In genomic region chr4:145823743-145824142, GRCh38 we compare ENCODE assay signal across 23 cellular contexts.
DNase-seq lines count a peak whose midpoint lies in the region; ATAC-seq and TF ChIP-seq lines count a peak whose summit lies in the region.
"Had no signal": no experiment of that assay in that cellular context is flagged by ENCODE, and none has a peak within 500 bp of the region (broad histone marks: within the 10 kb centered on the region; RNA-seq: fewer than 3 reads in every experiment).

No MANE protein-coding gene starts in this region.

- no peaks in the 10 kb centered on the region for H3K27me3 ChIP-seq in GM23338 (ENCODE audit: insufficient read depth)
- H3K27me3 ChIP-seq in effector memory CD4-positive, alpha-beta T cell (replicated peaks; ENCODE audit: control insufficient read depth, insufficient read depth, low read length, poor library complexity, severe bottlenecking) = no peaks in the 10 kb centered on the region
- H3K27me3 ChIP-seq: spleen, uterus had no signal

- H3K4me1 ChIP-seq in GM23338 (ENCODE audit: insufficient read depth) = peaks cover 36% of the 10 kb centered on the region
- H3K4me1 ChIP-seq in effector memory CD4-positive, alpha-beta T cell (ENCODE audit: control insufficient read depth, insufficient read depth, low read length, poor library complexity, severe bottlenecking) = no peaks in the 10 kb centered on the region
- H3K4me1 ChIP-seq: uterus had no signal

- ATAC-seq in activated CD4-positive, alpha-beta T cell treated with anti-CD3 and anti-CD28 coated beads for 36 hours = no peak
- ATAC-seq in GM23338 (no peak), HG03280 (IDR thresholded peaks at IDR 0.05; ENCODE audit: unreplicated experiment) (no peak)
- ATAC-seq: effector memory CD8-positive, alpha-beta T cell; left colon; Right ventricle myocardium inferior had no signal

- peak overlapping the region; percentile 3 for H3K27ac Mint-ChIP-seq in activated CD4-positive, alpha-beta T cell treated with anti-CD3 and anti-CD28 coated beads for 36 hours
- H3K27ac Mint-ChIP-seq in GM23338 (peak overlapping the region; percentile 31), neural crest cell (ENCODE audit: unreplicated experiment) (peak overlapping the region; percentile 25)
- H3K27ac Mint-ChIP-seq: activated naive CD4-positive, alpha-beta T cell treated with anti-CD3 and anti-CD28 coated beads for 36 hours; effector memory CD8-positive, alpha-beta T cell had no signal

- H3K36me3 Mint-ChIP-seq in activated CD4-positive, alpha-beta T cell treated with anti-CD3 and anti-CD28 coated beads for 36 hours (ENCODE audit: low read depth) = peaks cover 67% of the 10 kb centered on the region
- peaks cover 50% of the 10 kb centered on the region for H3K36me3 Mint-ChIP-seq in GM23338 (ENCODE audit: low read depth)
- H3K36me3 Mint-ChIP-seq in neural crest cell (ENCODE audit: low read depth) = peaks cover 9% of the 10 kb centered on the region

- H3F3A ChIP-seq in GM23338 (replicated peaks; ENCODE audit: low read depth) = no peaks in the 10 kb centered on the region; the same call in 1 of the 2 replicates

- no peak overlapping the region for H3K4me3 ChIP-seq in GM23338
- H3K4me3 ChIP-seq in effector memory CD4-positive, alpha-beta T cell (ENCODE audit: insufficient read depth, low read depth, low read length, poor library complexity, severe bottlenecking) = no peak overlapping the region
- H3K4me3 ChIP-seq: spleen, uterus had no signal

- no peaks in the 10 kb centered on the region; the same call in 1 of the 2 replicates for H3K9me2 ChIP-seq in GM23338 (ENCODE audit: insufficient read depth)

- CTCF ChIA-PET in activated CD4-positive, alpha-beta T cell treated with anti-CD3 and anti-CD28 coated beads for 36 hours (lab: Charles Lee) = interaction anchor here (0.6 kb wide), 1 partner anchor 1122 kb away, joined by 3 read pairs; the partner anchor contains the start of gene TTC29

- no peak overlapping the region for H2AFZ ChIP-seq in GM23338

- TF ChIP-seq CTCF in GM23338 (conservative IDR thresholded peaks at IDR 0.05; ENCODE audit: low read depth in 2 of 2) (no peak), neural crest cell (conservative IDR thresholded peaks at IDR 0.05) (no peak)

- H3K27ac ChIP-seq in GM23338 (ENCODE audit: low read depth) = no peak overlapping the region; the same call in 1 of the 2 replicates
- H3K27ac ChIP-seq in effector memory CD4-positive, alpha-beta T cell (ENCODE audit: insufficient read depth, low read length, poor library complexity, severe bottlenecking) = no peak overlapping the region
- H3K27ac ChIP-seq: C4-2B, spleen, uterus had no signal

- DNase-seq in activated CD4-positive, alpha-beta T cell treated with anti-CD3 and anti-CD28 coated beads for 36 hours = no peak
- no peak for DNase-seq in activated CD4-positive, alpha-beta T cell treated with anti-CD3 and anti-CD28 coated beads for 1 hour
- DNase-seq in GM23338 (ENCODE audit: low spot score) (no peak), NCI-H2171 (lab: John Stamatoyannopoulos, UW) (peak; percentile 75), neural crest cell (ENCODE audit: low read depth, low spot score) (no peak)
- no peak for DNase-seq in effector memory CD4-positive, alpha-beta T cell
- no peak for DNase-seq in stimulated activated CD4-positive, alpha-beta T cell treated with anti-CD3 and anti-CD28 coated beads, Interleukin-4, amount 100 ng/mL, for 1 hour
- DNase-seq: activated CD4-positive, alpha-beta T cell treated with anti-CD3 and anti-CD28 coated beads, Interleukin-2, amount 50 U/mL, for 4 hours; activated naive CD4-positive, alpha-beta T cell treated with anti-CD3 and anti-CD28 coated beads for 36 hours; cerebellar nuclear complex; DMS153; effector memory CD8-positive, alpha-beta T cell; GDM1; KG1; left colon; NCI-H1930; NCI-H510A; spleen; uterus had no signal

- H4K20me1 ChIP-seq in GM23338 (replicated peaks; ENCODE audit: insufficient read depth) = no peaks in the 10 kb centered on the region

- peaks cover 16% of the 10 kb centered on the region for H3K4me1 Mint-ChIP-seq in activated CD4-positive, alpha-beta T cell treated with anti-CD3 and anti-CD28 coated beads for 36 hours
- peaks cover 60% of the 10 kb centered on the region for H3K4me1 Mint-ChIP-seq in GM23338
- H3K4me1 Mint-ChIP-seq in neural crest cell = peaks cover 25% of the 10 kb centered on the region

- POLR2A ChIA-PET in activated CD4-positive, alpha-beta T cell treated with anti-CD3 and anti-CD28 coated beads for 36 hours (lab: Charles Lee) = no interaction called here

- H3K9me3 Mint-ChIP-seq in activated CD4-positive, alpha-beta T cell treated with anti-CD3 and anti-CD28 coated beads for 36 hours (ENCODE audit: low read depth) = no peaks in the 10 kb centered on the region
- H3K9me3 Mint-ChIP-seq in GM23338 (no peaks in the 10 kb centered on the region), neural crest cell (no peaks in the 10 kb centered on the region)
- H3K9me3 Mint-ChIP-seq: activated naive CD4-positive, alpha-beta T cell treated with anti-CD3 and anti-CD28 coated beads for 36 hours; effector memory CD8-positive, alpha-beta T cell; mesothelial cell of epicardium had no signal

- H3K79me2 ChIP-seq in GM23338 (replicated peaks; ENCODE audit: insufficient read depth) = peaks cover 2% of the 10 kb centered on the region; the same call in 1 of the 2 replicates

- H3K27me3 Mint-ChIP-seq in activated CD4-positive, alpha-beta T cell treated with anti-CD3 and anti-CD28 coated beads for 36 hours = no peaks in the 10 kb centered on the region
- peaks cover 9% of the 10 kb centered on the region for H3K27me3 Mint-ChIP-seq in GM23338 (ENCODE audit: insufficient read depth, low read depth, poor library complexity)
- no peaks in the 10 kb centered on the region for H3K27me3 Mint-ChIP-seq in neural crest cell (ENCODE audit: low read depth)
- H3K27me3 Mint-ChIP-seq: effector memory CD8-positive, alpha-beta T cell had no signal

- H3K36me3 ChIP-seq in GM23338 (ENCODE audit: insufficient read depth) = no peaks in the 10 kb centered on the region
- no peaks in the 10 kb centered on the region for H3K36me3 ChIP-seq in effector memory CD4-positive, alpha-beta T cell (ENCODE audit: control insufficient read depth, insufficient read depth, low read length)
- H3K36me3 ChIP-seq: uterus had no signal

- no peaks in the 10 kb centered on the region for H3K9me3 ChIP-seq in effector memory CD4-positive, alpha-beta T cell (ENCODE audit: control insufficient read depth, low read length)
- H3K9me3 ChIP-seq: spleen, uterus had no signal

- intact Hi-C loops in activated CD4-positive, alpha-beta T cell treated with anti-CD3 and anti-CD28 coated beads for 36 hours (cut with DNase I, micrococcal nuclease) = loop anchor here in 1 of 2 experiments (10.0 kb wide), 1 partner anchor 519 kb away; no protein-coding TSS in a partner anchor

- 0 out of 2 replicates have a peak overlapping the region, but pooled peaks have one; percentile 22 for H3K4me2 ChIP-seq in GM23338

- no peak overlapping the region for H3K4me3 Mint-ChIP-seq in activated CD4-positive, alpha-beta T cell treated with anti-CD3 and anti-CD28 coated beads for 36 hours
- H3K4me3 Mint-ChIP-seq in GM23338 = no peak overlapping the region; the same call in 2 of the 3 replicates
- H3K4me3 Mint-ChIP-seq in neural crest cell = no peak overlapping the region
- H3K4me3 Mint-ChIP-seq: activated naive CD4-positive, alpha-beta T cell treated with anti-CD3 and anti-CD28 coated beads for 36 hours; effector memory CD8-positive, alpha-beta T cell; mesothelial cell of epicardium had no signal

TF ChIP-seq in GM23338, 12 proteins besides CTCF, POLR2A, EP300 and RAD21:
- TF ChIP-seq REST (IDR thresholded peaks at IDR 0.05; ENCODE audit: unreplicated experiment) = no peak
